ENCODE assay signal across 8 cellular contexts in the genomic region with DNA sequence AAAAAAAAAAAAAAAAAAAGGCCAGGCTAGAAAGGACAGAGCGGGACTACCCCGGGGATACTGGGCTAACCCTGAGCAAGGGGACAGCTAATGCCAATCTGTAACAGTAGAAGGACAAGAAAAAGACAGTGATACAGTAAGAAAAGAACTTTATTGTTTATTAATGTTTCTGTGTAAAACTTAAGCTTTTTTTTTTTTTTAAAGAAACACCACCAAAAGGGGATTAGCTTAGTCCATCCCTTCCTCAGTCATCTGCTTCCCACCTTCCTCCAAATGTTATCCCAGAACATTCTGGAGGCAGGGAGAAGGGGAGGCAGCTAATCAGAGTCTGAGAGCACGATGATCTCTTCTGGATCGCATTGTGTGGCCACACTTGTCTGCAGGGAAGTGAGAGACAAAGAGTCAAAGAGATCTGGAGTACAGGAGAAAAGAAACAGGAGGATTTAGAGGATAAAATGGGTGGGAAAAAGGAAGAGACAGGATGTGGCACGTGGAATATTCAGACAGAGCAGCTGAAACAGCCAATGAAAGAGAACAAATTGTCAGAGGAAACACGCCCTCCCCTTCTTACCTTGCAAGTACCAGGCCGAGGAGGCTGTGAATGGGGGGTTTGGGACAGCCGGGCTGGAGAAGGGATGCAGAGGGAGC. TPM values are rescaled to one million over a fixed set of nuclear protein-coding genes. Genes with fewer than 3 reads are reported as not detected.
DNase-seq lines count a peak whose midpoint lies in the region; ATAC-seq and TF ChIP-seq lines count a peak whose summit lies in the region.

No MANE protein-coding gene starts in this region.

- H3K27ac Mint-ChIP-seq in CD4-positive, CD25-positive, alpha-beta regulatory T cell = peak overlapping the region; percentile 90 to 99 (median 98)
- H3K27ac Mint-ChIP-seq in endodermal cell = peak overlapping the region; percentile 99
- peak overlapping the region; percentile 99 for H3K27ac Mint-ChIP-seq in osteocyte (ENCODE audit: unreplicated experiment)

- H3K79me2 ChIP-seq in OCI-LY3 (ENCODE audit: low read length) = peaks cover 46% of the 10 kb centered on the region

- H3K27me3 Mint-ChIP-seq in CD4-positive, CD25-positive, alpha-beta regulatory T cell = no peaks in the 10 kb centered on the region
- peaks cover 7% of the 10 kb centered on the region for H3K27me3 Mint-ChIP-seq in endodermal cell (ENCODE audit: insufficient read depth)
- H3K27me3 Mint-ChIP-seq in osteocyte (ENCODE audit: unreplicated experiment) = no peaks in the 10 kb centered on the region

- peaks cover 4 to 93% (median 42%) of the 10 kb centered on the region in 4 donors for H3K4me1 Mint-ChIP-seq in CD4-positive, CD25-positive, alpha-beta regulatory T cell
- peaks cover 36% of the 10 kb centered on the region for H3K4me1 Mint-ChIP-seq in endodermal cell
- H3K4me1 Mint-ChIP-seq in osteocyte (ENCODE audit: unreplicated experiment) = peaks cover 62% of the 10 kb centered on the region

- peak overlapping the region; percentile 92 for H3K27ac ChIP-seq in CD4-positive, CD25-positive, alpha-beta regulatory T cell (ENCODE audit: insufficient read depth, low read length, poor library complexity, severe bottlenecking)
- H3K27ac ChIP-seq in OCI-LY3 (ENCODE audit: low read length) = peak overlapping the region; percentile 73
- peak overlapping the region; percentile 55 for H3K27ac ChIP-seq in endodermal cell (ENCODE audit: low read depth, low read length)

- no peak for ATAC-seq in CD4-positive, CD25-positive, alpha-beta regulatory T cell (ENCODE audit: low read depth in 2 of 2)
- ATAC-seq in sciatic nerve = no peak

- no peaks in the 10 kb centered on the region for H3K27me3 ChIP-seq in CD4-positive, CD25-positive, alpha-beta regulatory T cell (ENCODE audit: control insufficient read depth, insufficient read depth, low read length)
- H3K27me3 ChIP-seq in OCI-LY3 (ENCODE audit: low read depth, low read length) (no peaks in the 10 kb centered on the region), endodermal cell (ENCODE audit: control insufficient read depth, insufficient read depth, low read length, poor library complexity, severe bottlenecking) (peaks cover 5% of the 10 kb centered on the region)

- peaks cover 0 to 1% (median 0%) of the 10 kb centered on the region in 7 donors for H3K9me3 Mint-ChIP-seq in CD4-positive, CD25-positive, alpha-beta regulatory T cell
- H3K9me3 Mint-ChIP-seq in endodermal cell (no peaks in the 10 kb centered on the region), osteocyte (ENCODE audit: unreplicated experiment) (no peaks in the 10 kb centered on the region)

- H3K4me3 Mint-ChIP-seq in CD4-positive, CD25-positive, alpha-beta regulatory T cell = peak overlapping the region; percentile 90 to 100 (median 99)
- H3K4me3 Mint-ChIP-seq in endodermal cell (peak overlapping the region; percentile 87), osteocyte (ENCODE audit: unreplicated experiment) (peak overlapping the region; percentile 95)

- POLR2A ChIA-PET in GM10248 (lab: Yijun Ruan, JAX) = interaction anchor here (0.6 to 1.6 kb wide), 8 partner anchors 18 to 243 kb away, joined by 3 to 17 read pairs (median 6); a partner anchor contains a TSS

- no peaks in the 10 kb centered on the region for H4K20me1 ChIP-seq in OCI-LY3 (ENCODE audit: insufficient read depth, low read length)

- peaks cover 38% of the 10 kb centered on the region for H3K36me3 Mint-ChIP-seq in CD4-positive, CD25-positive, alpha-beta regulatory T cell
- H3K36me3 Mint-ChIP-seq in endodermal cell (ENCODE audit: low read depth) = peaks cover 36% of the 10 kb centered on the region
- peaks cover 20% of the 10 kb centered on the region for H3K36me3 Mint-ChIP-seq in osteocyte (ENCODE audit: unreplicated experiment)

- TF ChIP-seq CTCF in OCI-LY3 (IDR thresholded peaks at IDR 0.05; ENCODE audit: low read depth, low read length) = no peak
- TF ChIP-seq CTCF in endodermal cell (conservative IDR thresholded peaks at IDR 0.05) = no peak
- TF ChIP-seq CTCF in osteocyte (IDR thresholded peaks at IDR 0.05) = no peak
- TF ChIP-seq CTCF in GM10248 (IDR thresholded peaks at IDR 0.05; ENCODE audit: control extremely low read depth, extremely low read depth, low read depth, missing control alignments) = no peak
- no peak for TF ChIP-seq CTCF in GM20000 (IDR thresholded peaks at IDR 0.05; ENCODE audit: extremely low read depth, missing control alignments)

- peaks cover 77% of the 10 kb centered on the region for H3K4me1 ChIP-seq in CD4-positive, CD25-positive, alpha-beta regulatory T cell (ENCODE audit: control insufficient read depth, insufficient read depth, low read length, poor library complexity, severe bottlenecking)
- peaks cover 39% of the 10 kb centered on the region for H3K4me1 ChIP-seq in OCI-LY3 (ENCODE audit: low read length)
- peaks cover 17% of the 10 kb centered on the region for H3K4me1 ChIP-seq in endodermal cell (ENCODE audit: control insufficient read depth, insufficient read depth, low read length)

- H3K4me2 ChIP-seq in OCI-LY3 (ENCODE audit: low read length) = peak overlapping the region; percentile 76

- H3K9me3 ChIP-seq in CD4-positive, CD25-positive, alpha-beta regulatory T cell (ENCODE audit: control insufficient read depth in 2 of 2, low read length in 2 of 2) = no peaks in the 10 kb centered on the region
- no peaks in the 10 kb centered on the region for H3K9me3 ChIP-seq in OCI-LY3 (ENCODE audit: insufficient read depth, low read length)
- H3K9me3 ChIP-seq in endodermal cell (ENCODE audit: control insufficient read depth, low read length) = no peaks in the 10 kb centered on the region

- DNase-seq in CD4-positive, CD25-positive, alpha-beta regulatory T cell = no peak
- DNase-seq in endodermal cell (peak; percentile 42), osteocyte (ENCODE audit: extremely low spot score, unreplicated experiment) (no peak), sciatic nerve (ENCODE audit: low spot score) (no peak), GM10248 (ENCODE audit: extremely low spot score) (no peak), epidermal melanocyte (ENCODE audit: insufficient read length, low spot score) (no peak), GM20000 (ENCODE audit: low spot score) (no peak)

- intact Hi-C loops in sciatic nerve (cut with DNase I) = no loop called here

- no peak overlapping the region for H3K9ac ChIP-seq in OCI-LY3 (ENCODE audit: low read length)
- peak overlapping the region; percentile 31 for H3K9ac ChIP-seq in endodermal cell (ENCODE audit: extremely low read depth, low read length, poor library complexity, severe bottlenecking)

- H3K36me3 ChIP-seq in CD4-positive, CD25-positive, alpha-beta regulatory T cell (ENCODE audit: control insufficient read depth, insufficient read depth, low read length) = peaks cover 32% of the 10 kb centered on the region
- H3K36me3 ChIP-seq in OCI-LY3 (replicated peaks; ENCODE audit: low read depth, low read length) (peaks cover 30% of the 10 kb centered on the region), endodermal cell (ENCODE audit: control insufficient read depth, insufficient read depth, low read length) (peaks cover 30% of the 10 kb centered on the region)

- CTCF ChIA-PET in GM10248 (lab: Yijun Ruan, JAX) = interaction anchor here (0.8 to 3.3 kb wide), 7 partner anchors 13 to 208 kb away, joined by 3 to 13 read pairs (median 4); a partner anchor contains a TSS

- H2AFZ ChIP-seq in OCI-LY3 (ENCODE audit: low read depth, low read length) = no peak overlapping the region

- 71 to 75% methylated on average over 4 to 8 of the region's 8 CpGs for WGBS in endodermal cell (ENCODE audit: insufficient coverage in 1 of 2, insufficient read length in 1 of 2), 2 experiments

- peak overlapping the region; percentile 96 for H3K4me3 ChIP-seq in CD4-positive, CD25-positive, alpha-beta regulatory T cell (ENCODE audit: low read depth, low read length)
- peak overlapping the region; percentile 91 for H3K4me3 ChIP-seq in OCI-LY3 (ENCODE audit: low read length)
- peak overlapping the region; percentile 89 for H3K4me3 ChIP-seq in endodermal cell (ENCODE audit: low read length)

RNA-seq across cellular contexts. Expression of a gene that starts 1.0 kb away (rescaled TPM):
- 19.4 TPM for total RNA-seq in CD4-positive, CD25-positive, alpha-beta regulatory T cell
- polyA plus RNA-seq in CD4-positive, CD25-positive, alpha-beta regulatory T cell = 10 to 100 TPM in 2 of 4 donors, 1 to 10 TPM in 2; 8.3 to 13.5 (median 11.5) TPM
- total RNA-seq in endodermal cell (10 to 100 TPM; 15.2 to 19.8 TPM), osteocyte (29.3 and 30.6 TPM in 2 replicates), sciatic nerve (23.2 TPM)
- 26.5 TPM for polyA plus RNA-seq in endodermal cell (2013, experiment 1 of 2)
- 20.6 TPM for polyA plus RNA-seq in endodermal cell (2013, experiment 2 of 2)

RNA-seq across cellular contexts. Expression of a gene that starts 4.2 kb away (rescaled TPM):
- 45.1 TPM for total RNA-seq in CD4-positive, CD25-positive, alpha-beta regulatory T cell
- 100 to 1,000 TPM in 2 of 4 donors, 10 to 100 TPM in 2; 88.0 to 104 (median 97.5) TPM for polyA plus RNA-seq in CD4-positive, CD25-positive, alpha-beta regulatory T cell
- total RNA-seq in endodermal cell (10 to 100 TPM; 51.2 to 52.6 TPM), osteocyte (30.1 and 30.4 TPM in 2 replicates), sciatic nerve (35.9 TPM)
- 50.9 TPM for polyA plus RNA-seq in endodermal cell (2013, experiment 1 of 2)
- polyA plus RNA-seq in endodermal cell (2013, experiment 2 of 2) = 48.1 TPM

RNA-seq across cellular contexts. Expression of a gene that starts 4.7 kb away (rescaled TPM):
- total RNA-seq in CD4-positive, CD25-positive, alpha-beta regulatory T cell = 281 TPM
- polyA plus RNA-seq in CD4-positive, CD25-positive, alpha-beta regulatory T cell = 100 to 1,000 TPM; 251 to 314 (median 262) TPM
- total RNA-seq in endodermal cell (10 to 100 TPM in 1 of 2 donors, 1 to 10 TPM in 1; 7.0 to 11.1 TPM), osteocyte (117 and 130 TPM in 2 replicates), sciatic nerve (85.5 TPM)
- 13.5 TPM for polyA plus RNA-seq in endodermal cell (2013, experiment 1 of 2)
- 12.4 TPM for polyA plus RNA-seq in endodermal cell (2013, experiment 2 of 2)

RNA-seq across cellular contexts. Expression of a gene that starts 19.8 kb away (rescaled TPM):
- 59.2 TPM for total RNA-seq in CD4-positive, CD25-positive, alpha-beta regulatory T cell
- polyA plus RNA-seq in CD4-positive, CD25-positive, alpha-beta regulatory T cell = 1 to 10 TPM; 7.2 to 9.4 (median 8.1) TPM
- total RNA-seq in endodermal cell = 10 to 100 TPM; 85.6 to 98.0 TPM
- 54.9 TPM for polyA plus RNA-seq in endodermal cell (2013, experiment 1 of 2)
- polyA plus RNA-seq in endodermal cell (2013, experiment 2 of 2) = 46.3 TPM
- 72.4 and 77.6 TPM in 2 replicates for total RNA-seq in osteocyte
- total RNA-seq in sciatic nerve = 83.5 TPM

RNA-seq across cellular contexts. Expression of a gene that starts 29.1 kb away (rescaled TPM):
- 20.0 TPM for total RNA-seq in CD4-positive, CD25-positive, alpha-beta regulatory T cell
- 10 to 100 TPM; 33.7 to 47.0 (median 38.4) TPM for polyA plus RNA-seq in CD4-positive, CD25-positive, alpha-beta regulatory T cell
- total RNA-seq in endodermal cell (10 to 100 TPM; 69.9 to 86.4 TPM), osteocyte (29.7 and 30.3 TPM in 2 replicates), sciatic nerve (27.1 TPM)
- 91.1 TPM for polyA plus RNA-seq in endodermal cell (2013, experiment 1 of 2)
- 84.9 TPM for polyA plus RNA-seq in endodermal cell (2013, experiment 2 of 2)
